ENCODE assay signal across 11 cellular contexts in genomic region chr16:24309222-24309905, GRCh38. TPM values are rescaled to one million over a fixed set of nuclear protein-coding genes. Genes with fewer than 3 reads are reported as not detected.
A peak's percentile ranks its signal among the peaks of the same experiment; 100 is the strongest.
DNase-seq lines count a peak whose midpoint lies in the region; ATAC-seq and TF ChIP-seq lines count a peak whose summit lies in the region.
"Had no signal": no experiment of that assay in that cellular context is flagged by ENCODE, and none has a peak within 500 bp of the region (broad histone marks: within the 10 kb centered on the region; RNA-seq: fewer than 3 reads in every experiment).

No MANE protein-coding gene starts in this region.

- no peak for TF ChIP-seq EP300 in esophagus muscularis mucosa (IDR thresholded peaks at IDR 0.05)

- peak; percentile 80 for DNase-seq in activated CD4-positive, alpha-beta memory T cell treated with anti-CD3 and anti-CD28 coated beads for 36 hours
- no peak for DNase-seq in activated CD4-positive, alpha-beta memory T cell treated with anti-CD3 and anti-CD28 coated beads, Interleukin-2, amount 10 ng/mL, durations not matched to agents 7 days and 5 days
- DNase-seq in OCI-M1 (lab: John Stamatoyannopoulos, UW) (peak; percentile 9), dermis microvascular lymphatic vessel endothelial cell (ENCODE audit: low read depth in 2 of 2) (peak; percentile 40 to 66), H7 (no peak), left colon (no peak), esophagus muscularis mucosa (ENCODE audit: extremely low spot score) (no peak)
- DNase-seq in stimulated activated CD4-positive, alpha-beta T cell treated with anti-CD3 and anti-CD28 coated beads, Interleukin-4, amount 100 ng/mL, for 24 hours, result peak; percentile 12
- DNase-seq: AML-193; stimulated activated naive B cell treated with anti-CD40 and anti-IgM and Interleukin-4, amounts not matched to agents 10 μg/mL and 1 μg/mL and 100 μg/mL, for 72 hours had no signal

- no peak for TF ChIP-seq POLR2A in esophagus muscularis mucosa (IDR thresholded peaks at IDR 0.05; ENCODE audit: low read depth)

- H3K27me3 ChIP-seq in H7 (ENCODE audit: control insufficient read depth, insufficient read depth, low read length), result no peaks in the 10 kb centered on the region
- H3K27me3 ChIP-seq in esophagus muscularis mucosa, result peaks cover 0 to 15% (median 0%) of the 10 kb centered on the region in 4 donors

- intact Hi-C loops in activated CD4-positive, alpha-beta memory T cell treated with anti-CD3 and anti-CD28 coated beads for 36 hours (cut with micrococcal nuclease), result no loop called here
- intact Hi-C loops in left colon (cut with DNase I, micrococcal nuclease) (no loop called here), esophagus muscularis mucosa (cut with DNase I) (no loop called here)

- H3K4me1 ChIP-seq in esophagus muscularis mucosa, result no peaks in the 10 kb centered on the region
- H3K4me1 ChIP-seq: HAP-1 had no signal

- no peaks in the 10 kb centered on the region for H3K36me3 Mint-ChIP-seq in activated CD4-positive, alpha-beta memory T cell treated with anti-CD3 and anti-CD28 coated beads for 36 hours
- H3K36me3 Mint-ChIP-seq in activated CD4-positive, alpha-beta memory T cell treated with anti-CD3 and anti-CD28 coated beads, Interleukin-2, amount 10 ng/mL, durations not matched to agents 7 days and 5 days (ENCODE audit: low read depth), result no peaks in the 10 kb centered on the region
- H3K36me3 Mint-ChIP-seq: stimulated activated naive B cell treated with anti-CD40 and anti-IgM and Interleukin-4, amounts not matched to agents 10 μg/mL and 1 μg/mL and 100 μg/mL, for 72 hours had no signal

- TF ChIP-seq CTCF in esophagus muscularis mucosa (IDR thresholded peaks at IDR 0.05), result no peak

- H3K27me3 Mint-ChIP-seq in activated CD4-positive, alpha-beta memory T cell treated with anti-CD3 and anti-CD28 coated beads for 36 hours, result peaks cover 21% of the 10 kb centered on the region
- peaks cover 9% of the 10 kb centered on the region for H3K27me3 Mint-ChIP-seq in activated CD4-positive, alpha-beta memory T cell treated with anti-CD3 and anti-CD28 coated beads, Interleukin-2, amount 10 ng/mL, durations not matched to agents 7 days and 5 days

- CTCF ChIA-PET in activated CD4-positive, alpha-beta memory T cell treated with anti-CD3 and anti-CD28 coated beads for 36 hours (lab: Charles Lee), result no interaction called here
- CTCF ChIA-PET in activated CD4-positive, alpha-beta memory T cell treated with anti-CD3 and anti-CD28 coated beads, Interleukin-2, amount 10 ng/mL, durations not matched to agents 7 days and 5 days (lab: Charles Lee), result interaction anchor here (0.8 kb wide), 1 partner anchor 31 kb away, joined by 3 read pairs; no protein-coding TSS in a partner anchor

- ATAC-seq in left colon, result no peak
- ATAC-seq: stimulated activated naive B cell treated with anti-CD40 and anti-IgM and Interleukin-4, amounts not matched to agents 10 μg/mL and 1 μg/mL and 100 μg/mL, for 72 hours had no signal

- H3K9me3 ChIP-seq in esophagus muscularis mucosa, result no peaks in the 10 kb centered on the region
- H3K9me3 ChIP-seq: HAP-1 had no signal

- H3K4me1 Mint-ChIP-seq in activated CD4-positive, alpha-beta memory T cell treated with anti-CD3 and anti-CD28 coated beads for 36 hours (ENCODE audit: low read depth), result no peaks in the 10 kb centered on the region
- H3K4me1 Mint-ChIP-seq in activated CD4-positive, alpha-beta memory T cell treated with anti-CD3 and anti-CD28 coated beads, Interleukin-2, amount 10 ng/mL, durations not matched to agents 7 days and 5 days, result no peaks in the 10 kb centered on the region
- H3K4me1 Mint-ChIP-seq: stimulated activated naive B cell treated with anti-CD40 and anti-IgM and Interleukin-4, amounts not matched to agents 10 μg/mL and 1 μg/mL and 100 μg/mL, for 72 hours had no signal

- H3K4me3 Mint-ChIP-seq in activated CD4-positive, alpha-beta memory T cell treated with anti-CD3 and anti-CD28 coated beads for 36 hours, result no peak overlapping the region
- no peak overlapping the region for H3K4me3 Mint-ChIP-seq in activated CD4-positive, alpha-beta memory T cell treated with anti-CD3 and anti-CD28 coated beads, Interleukin-2, amount 10 ng/mL, durations not matched to agents 7 days and 5 days
- H3K4me3 Mint-ChIP-seq: stimulated activated naive B cell treated with anti-CD40 and anti-IgM and Interleukin-4, amounts not matched to agents 10 μg/mL and 1 μg/mL and 100 μg/mL, for 72 hours had no signal

- no peak overlapping the region for H3K27ac Mint-ChIP-seq in activated CD4-positive, alpha-beta memory T cell treated with anti-CD3 and anti-CD28 coated beads for 36 hours
- H3K27ac Mint-ChIP-seq in activated CD4-positive, alpha-beta memory T cell treated with anti-CD3 and anti-CD28 coated beads, Interleukin-2, amount 10 ng/mL, durations not matched to agents 7 days and 5 days, result no peak overlapping the region
- H3K27ac Mint-ChIP-seq: stimulated activated naive B cell treated with anti-CD40 and anti-IgM and Interleukin-4, amounts not matched to agents 10 μg/mL and 1 μg/mL and 100 μg/mL, for 72 hours had no signal

- H3K36me3 ChIP-seq in H7 (replicated peaks; ENCODE audit: control insufficient read depth, insufficient read depth, low read length) (no peaks in the 10 kb centered on the region), esophagus muscularis mucosa (no peaks in the 10 kb centered on the region)
- H3K36me3 ChIP-seq: HAP-1 had no signal

- no peak overlapping the region for H3K27ac ChIP-seq in esophagus muscularis mucosa (replicated peaks in 1 of 4)

- no peaks in the 10 kb centered on the region for H3K9me3 Mint-ChIP-seq in activated CD4-positive, alpha-beta memory T cell treated with anti-CD3 and anti-CD28 coated beads for 36 hours
- no peaks in the 10 kb centered on the region for H3K9me3 Mint-ChIP-seq in activated CD4-positive, alpha-beta memory T cell treated with anti-CD3 and anti-CD28 coated beads, Interleukin-2, amount 10 ng/mL, durations not matched to agents 7 days and 5 days
- H3K9me3 Mint-ChIP-seq: stimulated activated naive B cell treated with anti-CD40 and anti-IgM and Interleukin-4, amounts not matched to agents 10 μg/mL and 1 μg/mL and 100 μg/mL, for 72 hours had no signal

- POLR2A ChIA-PET in activated CD4-positive, alpha-beta memory T cell treated with anti-CD3 and anti-CD28 coated beads for 36 hours (lab: Charles Lee), result no interaction called here
- POLR2A ChIA-PET in activated CD4-positive, alpha-beta memory T cell treated with anti-CD3 and anti-CD28 coated beads, Interleukin-2, amount 10 ng/mL, durations not matched to agents 7 days and 5 days (lab: Charles Lee), result no interaction called here

- WGBS in esophagus muscularis mucosa, result 64% methylated on average over 7 of the region's 7 CpGs

- H3K4me3 ChIP-seq in H7 (ENCODE audit: insufficient read depth, low read depth, low read length) (no peak overlapping the region), esophagus muscularis mucosa (no peak overlapping the region)
- H3K4me3 ChIP-seq: HAP-1 had no signal

RNA-seq across cellular contexts. Expression of gene CACNG3, which starts 53.2 kb away (rescaled TPM):
- not detected for total RNA-seq in activated CD4-positive, alpha-beta memory T cell treated with anti-CD3 and anti-CD28 coated beads for 36 hours
- total RNA-seq in activated CD4-positive, alpha-beta memory T cell treated with anti-CD3 and anti-CD28 coated beads, Interleukin-2, amount 10 ng/mL, durations not matched to agents 7 days and 5 days, result not detected
- not detected in 2 replicates for total RNA-seq in dermis microvascular lymphatic vessel endothelial cell
- total RNA-seq in H7 (2014; rRNA removed; shearing (Covaris generic)), result not detected in 2 replicates
- not detected for total RNA-seq in left colon
- total RNA-seq in esophagus muscularis mucosa, result not detected

Comparison
In these comparisons a context has a peak if more than half of its experiments do, and no peak if none do; other contexts are left out.
1. DNase-seq: peak in activated CD4-positive, alpha-beta memory T cell treated with anti-CD3 and anti-CD28 coated beads for 36 hours (single experiment), OCI-M1 (single experiment), dermis microvascular lymphatic vessel endothelial cell (2 of 2) and stimulated activated CD4-positive, alpha-beta T cell treated with anti-CD3 and anti-CD28 coated beads, Interleukin-4, amount 100 ng/mL, for 24 hours (single experiment); none in activated CD4-positive, alpha-beta memory T cell treated with anti-CD3 and anti-CD28 coated beads, Interleukin-2, amount 10 ng/mL, durations not matched to agents 7 days and 5 days (single experiment), H7 (single experiment), left colon (0 of 2) and esophagus muscularis mucosa (single experiment).